8 cellular contexts compared by ENCODE assay signal in the genomic region with DNA sequence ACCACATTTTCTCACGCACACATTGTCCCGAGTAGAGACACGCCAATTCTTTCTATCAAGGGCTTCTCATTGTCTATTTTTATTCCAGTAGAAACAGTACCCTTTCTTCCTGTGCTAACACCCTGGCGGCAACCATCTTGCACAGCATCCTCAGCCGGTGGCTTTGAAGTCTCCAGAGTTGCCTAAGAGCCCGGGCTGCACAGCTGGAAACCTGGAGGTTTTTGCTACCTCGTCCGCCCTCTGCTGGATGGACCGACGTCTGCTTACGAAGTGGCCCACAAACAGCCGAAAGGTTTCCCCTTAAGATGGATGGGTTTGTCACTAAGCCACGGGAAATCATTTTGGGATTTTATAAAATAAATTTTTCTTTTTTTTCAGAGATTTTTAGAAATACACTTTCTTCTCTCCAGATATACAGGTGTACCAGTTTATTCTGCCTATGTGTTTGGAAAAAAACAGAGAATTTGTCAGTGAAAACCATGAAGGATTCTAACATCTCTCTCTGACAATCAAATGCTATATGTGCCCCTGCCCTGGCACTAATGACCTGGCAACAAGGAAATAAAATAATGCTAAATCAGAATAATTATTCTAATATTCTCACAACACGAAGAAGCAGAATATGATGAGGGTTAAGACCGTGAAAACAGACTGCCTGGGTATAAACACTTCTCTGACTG.
DNase-seq lines count a peak whose midpoint lies in the region; ATAC-seq, FAIRE-seq and TF ChIP-seq lines count a peak whose summit lies in the region.

No MANE protein-coding gene starts in this region.

- TF ChIP-seq CTCF in astrocyte of the cerebellum (IDR thresholded peaks at IDR 0.05; ENCODE audit: low read depth, low read length, missing control alignments) (peak; percentile 91), smooth muscle cell (IDR thresholded peaks at IDR 0.05; ENCODE audit: borderline replicate concordance, insufficient read depth, poor library complexity, severe bottlenecking) (peak; percentile 78)

- H4K20me1 ChIP-seq in smooth muscle cell (ENCODE audit: low read depth): no peaks in the 10 kb centered on the region

- H3K27me3 ChIP-seq in smooth muscle cell (ENCODE audit: low read depth): peaks cover 20% of the 10 kb centered on the region

- ATAC-seq in HG02798 (IDR thresholded peaks at IDR 0.05; ENCODE audit: poor library complexity, unreplicated experiment): peak; percentile 91

- H3K4me1 ChIP-seq in smooth muscle cell (ENCODE audit: low read depth): no peaks in the 10 kb centered on the region

- no peaks in the 10 kb centered on the region for H3F3A ChIP-seq in smooth muscle cell (ENCODE audit: low read depth)

- peak; percentile 50 for FAIRE-seq in GM12892 (lab: Jason Lieb, UNC)

- no peaks in the 10 kb centered on the region for H3K36me3 ChIP-seq in smooth muscle cell (ENCODE audit: low read depth)

- no peak overlapping the region for H3K4me2 ChIP-seq in smooth muscle cell

- 25% methylated on average over 15 of the region's 15 CpGs for WGBS in smooth muscle cell (ENCODE audit: low lambda C conversion rate)

- H3K4me3 ChIP-seq in astrocyte of the cerebellum (ENCODE audit: low read depth, low read length): no peak overlapping the region
- no peak overlapping the region for H3K4me3 ChIP-seq in smooth muscle cell

- peak; percentile 8 for DNase-seq in GM12892 (ENCODE audit: insufficient read length)
- peak; percentile 70 for DNase-seq in NCI-H1694 (lab: John Stamatoyannopoulos, UW)
- peak; percentile 31 for DNase-seq in T-helper 9 cell
- peak; percentile 80 for DNase-seq in astrocyte of the cerebellum (ENCODE audit: low read depth)
- DNase-seq in hippocampal formation (lab: John Stamatoyannopoulos, UW): peak; percentile 32 to 45
- no peak for DNase-seq in smooth muscle cell (lab: John Stamatoyannopoulos, UW; ENCODE audit: unreplicated experiment)
- no peak for DNase-seq in DMS79 (lab: John Stamatoyannopoulos, UW)

- H2AFZ ChIP-seq in smooth muscle cell (ENCODE audit: low read depth): no peak overlapping the region

- no peaks in the 10 kb centered on the region for H3K79me2 ChIP-seq in smooth muscle cell (ENCODE audit: low read depth)

- H3K27ac ChIP-seq in smooth muscle cell (ENCODE audit: low read depth): no peak overlapping the region

- H3K9me3 ChIP-seq in smooth muscle cell (replicated peaks; ENCODE audit: low read depth): no peaks in the 10 kb centered on the region

- no peak overlapping the region for H3K9ac ChIP-seq in smooth muscle cell (ENCODE audit: low read depth)

- TF ChIP-seq POLR2A in GM12892 (IDR thresholded peaks at IDR 0.05; ENCODE audit: low read depth, low read length): no peak

- in situ Hi-C loops in astrocyte of the cerebellum (cut with HindIII; ENCODE audit: low sequenced_read_pairs): no loop called here

Comparison
In these comparisons a context has a peak if more than half of its experiments do, and no peak if none do; other contexts are left out.
1. DNase-seq: peak in GM12892 (single experiment), NCI-H1694 (single experiment), T-helper 9 cell (single experiment), astrocyte of the cerebellum (single experiment) and hippocampal formation (2 of 2); none in smooth muscle cell (single experiment) and DMS79 (single experiment).